Comparison of ENCODE assay signal across 12 cellular contexts in genomic region chr7:129831424-129832058, GRCh38.
DNase-seq lines count a peak whose midpoint lies in the region; ATAC-seq, FAIRE-seq and TF ChIP-seq lines count a peak whose summit lies in the region.
"Had no signal": no experiment of that assay in that cellular context is flagged by ENCODE, and none has a peak within 500 bp of the region (broad histone marks: within the 10 kb centered on the region; RNA-seq: fewer than 3 reads in every experiment).

No MANE protein-coding gene starts in this region.

- no peak overlapping the region for H2BK5ac ChIP-seq in H1 (ENCODE audit: low read depth, low read length)

- H4K91ac ChIP-seq in H1 (replicated peaks; ENCODE audit: insufficient read length, low read length) = no peak overlapping the region

- CTCF ChIA-PET in H1 (lab: Charles Lee; ENCODE audit: partially characterized antibody) = interaction anchor here (1.2 to 8.8 kb wide), 6 partner anchors 11 to 177 kb away, joined by 3 to 141 read pairs (median 7); no protein-coding TSS in a partner anchor

- no peak overlapping the region for H3K4me3 Mint-ChIP-seq in natural killer cell treated with Interleukin-12 subunit alpha and Interleukin-12 subunit beta and Interleukin-15 and Interleukin-18, amount 100 ng/mL, for 72 hours
- H3K4me3 Mint-ChIP-seq: memory B cell; stimulated activated memory B cell treated with anti-CD40 and anti-IgM and Interleukin-4, amounts not matched to agents 10 μg/mL and 1 μg/mL and 100 μg/mL, for 72 hours had no signal

- TF ChIP-seq POLR2A in H1 (IDR thresholded peaks at IDR 0.05; ENCODE audit: control extremely low read depth in 1 of 2, low read depth in 2 of 2, low read length in 2 of 2) = no peak

- no peak overlapping the region for H4K8ac ChIP-seq in H1 (ENCODE audit: extremely low read depth, insufficient read depth, low read length)

- H3K56ac ChIP-seq in H1 (replicated peaks; ENCODE audit: insufficient read length, low read depth, low read length) = no peak overlapping the region

- H3K27ac ChIP-seq in H1 (ENCODE audit: low read depth, low read length) (no peak overlapping the region), muscle layer of colon (ENCODE audit: low read depth, low read length) (peak overlapping the region; percentile 35)

- H3K4me1 Mint-ChIP-seq in natural killer cell treated with Interleukin-12 subunit alpha and Interleukin-12 subunit beta and Interleukin-15 and Interleukin-18, amount 100 ng/mL, for 72 hours (ENCODE audit: low read depth in 2 of 2) = peaks cover 12 to 14% of the 10 kb centered on the region in 2 donors

- no peaks in the 10 kb centered on the region for H3K27me3 ChIP-seq in MG63
- no peaks in the 10 kb centered on the region for H3K27me3 ChIP-seq in H1 (replicated peaks in 1 of 4; ENCODE audit: control insufficient read depth in 3 of 4, extremely low read depth in 1 of 4, insufficient read depth in 3 of 4, low read length in 3 of 4)
- H3K27me3 ChIP-seq in muscle layer of colon (ENCODE audit: control insufficient read depth in 1 of 2, insufficient read depth in 2 of 2, low read length in 2 of 2) = no peaks in the 10 kb centered on the region

- H3K79me2 ChIP-seq in H1 (ENCODE audit: control insufficient read depth in 1 of 2, insufficient read depth in 2 of 2, low read length in 2 of 2) = no peaks in the 10 kb centered on the region

- no peaks in the 10 kb centered on the region for H4K20me1 ChIP-seq in H1 (replicated peaks in 1 of 2; ENCODE audit: control insufficient read depth in 1 of 2, insufficient read depth in 2 of 2, low read length in 2 of 2)

- no peak for FAIRE-seq in H1 (lab: Jason Lieb, UNC)
- FAIRE-seq: D721Med had no signal

- H3K27me3 Mint-ChIP-seq in natural killer cell treated with Interleukin-12 subunit alpha and Interleukin-12 subunit beta and Interleukin-15 and Interleukin-18, amount 100 ng/mL, for 72 hours = no peaks in the 10 kb centered on the region
- H3K27me3 Mint-ChIP-seq: memory B cell; stimulated activated memory B cell treated with anti-CD40 and anti-IgM and Interleukin-4, amounts not matched to agents 10 μg/mL and 1 μg/mL and 100 μg/mL, for 72 hours had no signal

- H3K9ac ChIP-seq in H1 (replicated peaks in 1 of 4; ENCODE audit: extremely low read depth in 1 of 4, low read depth in 3 of 4, low read length in 3 of 4) (no peak overlapping the region), muscle layer of colon (ENCODE audit: low read length) (no peak overlapping the region)

- no peaks in the 10 kb centered on the region for H3K9me3 ChIP-seq in MG63
- H3K9me3 ChIP-seq in H1 (ENCODE audit: insufficient read depth in 2 of 2, low read depth in 1 of 2, low read length in 1 of 2) = no peaks in the 10 kb centered on the region
- H3K9me3 ChIP-seq in muscle layer of colon (ENCODE audit: low read length) = no peaks in the 10 kb centered on the region

- H3K4me1 ChIP-seq in H1 (replicated peaks in 1 of 4; ENCODE audit: control insufficient read depth in 3 of 4, insufficient read depth in 4 of 4, low read length in 3 of 4) (peaks cover 13 to 44% (median 22%) of the 10 kb centered on the region in 4 experiments), muscle layer of colon (ENCODE audit: insufficient read depth, low read length) (peaks cover 21% of the 10 kb centered on the region)

- H3K9me3 Mint-ChIP-seq in natural killer cell treated with Interleukin-12 subunit alpha and Interleukin-12 subunit beta and Interleukin-15 and Interleukin-18, amount 100 ng/mL, for 72 hours = no peaks in the 10 kb centered on the region
- H3K9me3 Mint-ChIP-seq: memory B cell; stimulated activated memory B cell treated with anti-CD40 and anti-IgM and Interleukin-4, amounts not matched to agents 10 μg/mL and 1 μg/mL and 100 μg/mL, for 72 hours had no signal

- H3K27ac Mint-ChIP-seq in natural killer cell treated with Interleukin-12 subunit alpha and Interleukin-12 subunit beta and Interleukin-15 and Interleukin-18, amount 100 ng/mL, for 72 hours = no peak overlapping the region
- H3K27ac Mint-ChIP-seq: memory B cell; stimulated activated memory B cell treated with anti-CD40 and anti-IgM and Interleukin-4, amounts not matched to agents 10 μg/mL and 1 μg/mL and 100 μg/mL, for 72 hours had no signal

- no peak overlapping the region for H2BK20ac ChIP-seq in H1 (ENCODE audit: low read length)

- H2AK5ac ChIP-seq in H1 (ENCODE audit: low read depth, low read length) = no peak overlapping the region

- POLR2A ChIA-PET in H1 (lab: Charles Lee; ENCODE audit: partially characterized antibody) = interaction anchor here (1.8 kb wide), 1 partner anchor 8 kb away, joined by 8 read pairs; no protein-coding TSS in a partner anchor

- no peak overlapping the region for H2BK15ac ChIP-seq in H1 (ENCODE audit: low read length)

- no peaks in the 10 kb centered on the region for H3K36me3 Mint-ChIP-seq in natural killer cell treated with Interleukin-12 subunit alpha and Interleukin-12 subunit beta and Interleukin-15 and Interleukin-18, amount 100 ng/mL, for 72 hours

- TF ChIP-seq CTCF in H1 (IDR thresholded peaks at IDR 0.05; ENCODE audit: control extremely low read depth in 1 of 3, insufficient read depth in 1 of 3, low read depth in 1 of 3, low read length in 3 of 3) = no peak

- peaks cover 23% of the 10 kb centered on the region for H3K36me3 ChIP-seq in MG63
- peaks cover 0 to 9% (median 0%) of the 10 kb centered on the region in 4 experiments; a peak in 3 of 8 replicates for H3K36me3 ChIP-seq in H1 (ENCODE audit: control insufficient read depth in 2 of 4, insufficient read depth in 4 of 4, low read length in 3 of 4)
- peaks cover 7% of the 10 kb centered on the region for H3K36me3 ChIP-seq in muscle layer of colon (ENCODE audit: insufficient read depth, low read length)

- no peak overlapping the region for H4K5ac ChIP-seq in H1 (ENCODE audit: insufficient read length, low read depth, low read length)

- no peak overlapping the region for H2AFZ ChIP-seq in H1 (ENCODE audit: low read length)

- no peak overlapping the region for H3K4ac ChIP-seq in H1 (replicated peaks; ENCODE audit: insufficient read length, low read depth, low read length)

- TF ChIP-seq RAD21 in H1 (IDR thresholded peaks at IDR 0.05 in 1 of 2, conservative IDR thresholded peaks at IDR 0.05 in 1 of 2; ENCODE audit: low read depth in 2 of 2, low read length in 2 of 2) = no peak

- no peak for TF ChIP-seq EP300 in H1 (IDR thresholded peaks at IDR 0.05; ENCODE audit: borderline replicate concordance in 1 of 2, low read depth in 2 of 2, low read length in 2 of 2)

- WGBS in H1 (ENCODE audit: extremely low coverage in 1 of 2, insufficient coverage in 1 of 2, insufficient read length in 1 of 2, insufficient replicate concordance in 2 of 2, low coverage in 1 of 2, low lambda C conversion rate in 2 of 2, missing lambda C conversion rate in 1 of 2), 2 experiments = 84% methylated on average over 5 of the region's 5 CpGs; no CpG with 5 or more reads in 1 of the 2 experiments

- no peak overlapping the region for H3K14ac ChIP-seq in H1 (ENCODE audit: insufficient read length)

- DNase-seq in ACHN (peak; percentile 100), MG63 (peak; percentile 89), H1 (ENCODE audit: low read depth in 1 of 2, low spot score in 2 of 2) (no peak), NCI-H1694 treated with DMSO at 0.1 percent for 48 hours (lab: John Stamatoyannopoulos, UW) (no peak), NCI-H1694 (lab: John Stamatoyannopoulos, UW) (no peak)
- DNase-seq in natural killer cell treated with Interleukin-12 subunit alpha and Interleukin-12 subunit beta and Interleukin-15 and Interleukin-18, amount 100 ng/mL, for 72 hours (ENCODE audit: low spot score) = no peak
- DNase-seq: NCI-H146 had no signal

- no peak overlapping the region for H3K18ac ChIP-seq in H1 (ENCODE audit: extremely low read depth, low read length)

- H3K79me1 ChIP-seq in H1 (ENCODE audit: low read depth, low read length) = no peaks in the 10 kb centered on the region; the same call in 1 of the 2 replicates

- H2BK120ac ChIP-seq in H1 (replicated peaks; ENCODE audit: low read depth, low read length) = no peak overlapping the region

- no peak overlapping the region for H2BK12ac ChIP-seq in H1 (ENCODE audit: low read depth, low read length)

- no peak overlapping the region for H3K23ac ChIP-seq in H1 (ENCODE audit: insufficient read length)

- in situ Hi-C loops in ACHN (cut with HindIII; ENCODE audit: low pct_ligation_motif_present, low pct_unique_long_range_greater_than_20kb, low sequenced_read_pairs) = no loop called here

- no peak overlapping the region for H3K4me3 ChIP-seq in MG63
- H3K4me3 ChIP-seq in H1 (ENCODE audit: extremely low read depth in 1 of 4, insufficient read depth in 2 of 4, low read depth in 3 of 4, low read length in 4 of 4) = no peak overlapping the region
- no peak overlapping the region for H3K4me3 ChIP-seq in muscle layer of colon (ENCODE audit: low read depth in 1 of 2, low read length in 2 of 2)

- no peak for ATAC-seq in natural killer cell treated with Interleukin-12 subunit alpha and Interleukin-12 subunit beta and Interleukin-15 and Interleukin-18, amount 100 ng/mL, for 72 hours
- no peak for ATAC-seq in HG02798 (IDR thresholded peaks at IDR 0.05; ENCODE audit: poor library complexity, unreplicated experiment)
- ATAC-seq: stimulated activated memory B cell treated with anti-CD40 and anti-IgM and Interleukin-4, amounts not matched to agents 10 μg/mL and 1 μg/mL and 100 μg/mL, for 72 hours had no signal

- H3K4me2 ChIP-seq in H1 (ENCODE audit: insufficient read depth in 1 of 2, low read depth in 2 of 2, low read length in 2 of 2) = no peak overlapping the region

- no peaks in the 10 kb centered on the region for H3K23me2 ChIP-seq in H1 (ENCODE audit: low read depth, low read length)

TF ChIP-seq in H1, 55 proteins besides CTCF, POLR2A, EP300 and RAD21 (continues in another document):
- TF ChIP-seq JUN (IDR thresholded peaks at IDR 0.05; ENCODE audit: low read depth, low read length) (peak; percentile 58; the same call in 1 of the 2 replicates), TEAD4 (IDR thresholded peaks at IDR 0.05; ENCODE audit: low read depth, low read length) (peak; percentile 46; the same call in 1 of the 2 replicates), SUZ12 (IDR thresholded peaks at IDR 0.05; ENCODE audit: low read length) (no peak), RFX5 (IDR thresholded peaks at IDR 0.05; ENCODE audit: borderline replicate concordance, low read depth, low read length) (no peak), GTF2F1 (IDR thresholded peaks at IDR 0.05; ENCODE audit: borderline replicate concordance, low read depth, low read length) (no peak), YY1 (IDR thresholded peaks at IDR 0.05; ENCODE audit: low read depth, low read length) (peak; percentile 34; the same call in 1 of the 2 replicates), TBP (IDR thresholded peaks at IDR 0.05; ENCODE audit: low read depth, low read length) (no peak)
- TF ChIP-seq, protein P1, sequence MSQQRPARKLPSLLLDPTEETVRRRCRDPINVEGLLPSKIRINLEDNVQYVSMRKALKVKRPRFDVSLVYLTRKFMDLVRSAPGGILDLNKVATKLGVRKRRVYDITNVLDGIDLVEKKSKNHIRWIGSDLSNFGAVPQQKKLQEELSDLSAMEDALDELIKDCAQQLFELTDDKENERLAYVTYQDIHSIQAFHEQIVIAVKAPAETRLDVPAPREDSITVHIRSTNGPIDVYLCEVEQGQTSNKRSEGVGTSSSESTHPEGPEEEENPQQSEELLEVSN (IDR thresholded peaks at IDR 0.05) = peak; percentile 53; the same call in 1 of the 2 replicates

Comparison
In these comparisons a context has a peak if more than half of its experiments do, and no peak if none do; other contexts are left out.
1. DNase-seq: peak in ACHN (single experiment) and MG63 (single experiment); none in H1 (0 of 2), natural killer cell treated with Interleukin-12 subunit alpha and Interleukin-12 subunit beta and Interleukin-15 and Interleukin-18, amount 100 ng/mL, for 72 hours (single experiment), NCI-H1694 treated with DMSO at 0.1 percent for 48 hours (single experiment) and NCI-H1694 (single experiment).